ENCODE assay signal across 32 cellular contexts in genomic region chr20:53133628-53134027, GRCh38.
"Had no signal": no experiment of that assay in that cellular context is flagged by ENCODE, and none has a peak within 500 bp of the region (broad histone marks: within the 10 kb centered on the region; RNA-seq: fewer than 3 reads in every experiment).

No MANE protein-coding gene starts in this region.

- H3K36me3 ChIP-seq: MG63 had no signal

- H3K9ac ChIP-seq: KMS-11 had no signal

- H3K4me3 ChIP-seq: MG63 had no signal

- DNase-seq: Karpas-422, Kasumi-1, KBM-7, KG1, MG63, MM.1S, MV-4-11, NCI-H1048, NCI-H1092, NCI-H1092 treated with DMSO at 0.1 percent for 48 hours, NCI-H1105, NCI-H1105 treated with DMSO at 0.1 percent for 48 hours, NCI-H1417 treated with DMSO at 0.1 percent for 48 hours, NCI-H1436, NCI-H1436 treated with DMSO at 0.1 percent for 48 hours, NCI-H146, NCI-H1694, NCI-H1694 treated with DMSO at 0.1 percent for 48 hours, NCI-H187, NCI-H187 treated with DMSO at 0.1 percent for 48 hours, NCI-H1930, NCI-H2029 treated with DMSO at 0.1 percent for 48 hours, NCI-H2081, NCI-H2081 treated with DMSO at 0.1 percent for 48 hours, NCI-H2171, NCI-H2171 treated with DMSO at 0.1 percent for 48 hours, NCI-H2227 treated with DMSO at 0.1 percent for 48 hours, NCI-H226, NCI-H345, NCI-H446, NCI-H446 treated with DMSO at 0.1 percent for 48 hours had no signal

- H3K9me3 ChIP-seq: MG63 had no signal

- H3K27ac ChIP-seq: KMS-11 had no signal
